In the genomic region with DNA sequence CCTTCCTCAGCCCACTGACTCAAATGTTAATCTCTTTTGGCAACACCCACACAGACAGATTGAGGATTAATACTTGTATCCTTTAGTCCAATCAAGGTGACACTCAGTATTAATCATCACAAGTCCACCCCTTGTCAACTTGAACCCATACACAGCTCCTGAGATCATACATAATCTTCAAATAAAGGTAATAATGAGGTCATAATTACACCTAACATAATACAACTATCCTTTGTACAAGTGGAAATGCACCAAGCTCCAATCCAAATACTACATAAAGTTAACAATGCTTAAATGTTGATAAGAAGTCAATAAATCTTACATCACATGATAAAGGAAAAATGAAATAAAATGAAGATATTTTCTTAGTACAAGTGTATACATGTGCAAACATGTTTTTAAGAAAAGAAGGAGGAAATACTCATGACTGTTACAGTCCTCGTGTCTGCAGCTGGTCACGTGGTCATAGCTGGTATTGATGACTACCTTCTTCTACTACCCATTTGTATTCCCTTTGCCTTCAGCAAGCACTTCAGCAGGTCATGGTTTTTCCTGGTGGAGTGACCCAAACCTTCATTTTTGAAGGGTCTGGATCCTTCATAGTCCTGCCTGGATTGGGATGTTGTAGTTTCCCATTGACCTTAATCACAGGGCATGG, we compare ENCODE assay signal across 12 cellular contexts. TPM values are rescaled to one million over a fixed set of nuclear protein-coding genes. Genes with fewer than 3 reads are reported as not detected.
DNase-seq lines count a peak whose midpoint lies in the region; ATAC-seq, FAIRE-seq and TF ChIP-seq lines count a peak whose summit lies in the region.
"Not testable (repeated sequence)": the region's sequence is repeated elsewhere in the genome, so short reads cannot be mapped to it uniquely, and the experiment has no call there.
"Had no signal": no experiment of that assay in that cellular context is flagged by ENCODE, and none has a peak within 500 bp of the region (broad histone marks: within the 10 kb centered on the region; RNA-seq: fewer than 3 reads in every experiment).

No MANE protein-coding gene starts in this region.

- not testable (repeated sequence) for H3K4me3 ChIP-seq in K562; bronchial epithelial cell (ENCODE audit: low read depth, low read length); HepG2 (replicated peaks in 1 of 3; ENCODE audit: insufficient read depth in 1 of 3, low read depth in 2 of 3, low read length in 3 of 3)

- TF ChIP-seq POLR2A in K562 (conservative IDR thresholded peaks at IDR 0.05); HepG2 (IDR thresholded peaks at IDR 0.05; ENCODE audit: insufficient read depth in 1 of 2, low read depth in 2 of 2, low read length in 2 of 2): not testable (repeated sequence)

- TF ChIP-seq RAD21 in K562 (CRISPR knock-in tag; conservative IDR thresholded peaks at IDR 0.05 in 1 of 2, IDR thresholded peaks at IDR 0.05 in 1 of 2); HepG2 (CRISPR knock-in tag; IDR thresholded peaks at IDR 0.05): not testable (repeated sequence)

- H3K4me3 Mint-ChIP-seq in stimulated activated effector memory CD8-positive, alpha-beta T cell treated with anti-CD3 and anti-CD28 coated beads, Interleukin-12 subunit alpha, Interleukin-12 subunit beta, amount 100 ng/mL, for 72 hours: not testable (repeated sequence)

- H3K9me3 Mint-ChIP-seq in stimulated activated effector memory CD8-positive, alpha-beta T cell treated with anti-CD3 and anti-CD28 coated beads, Interleukin-12 subunit alpha, Interleukin-12 subunit beta, amount 100 ng/mL, for 72 hours: not testable (repeated sequence)

- POLR2A ChIA-PET in K562 (lab: Yijun Ruan, JAX); HepG2 (lab: Yijun Ruan, JAX): not testable (repeated sequence)

- TF ChIP-seq EP300 in K562 (IDR thresholded peaks at IDR 0.05; ENCODE audit: low read length); HepG2 (IDR thresholded peaks at IDR 0.05; ENCODE audit: low read depth in 2 of 2, low read length in 2 of 2); HepG2 (CRISPR knock-in tag; IDR thresholded peaks at IDR 0.05; ENCODE audit: borderline replicate concordance): not testable (repeated sequence)

- intact Hi-C loops in K562 (cut with micrococcal nuclease); HepG2 (cut with micrococcal nuclease; ENCODE audit: unreplicated experiment): not testable (repeated sequence)

- peak overlapping the region; percentile 2 for H3K27ac Mint-ChIP-seq in stimulated activated effector memory CD8-positive, alpha-beta T cell treated with anti-CD3 and anti-CD28 coated beads, Interleukin-12 subunit alpha, Interleukin-12 subunit beta, amount 100 ng/mL, for 72 hours

- ATAC-seq in K562; HepG2; stimulated activated effector memory CD8-positive, alpha-beta T cell treated with anti-CD3 and anti-CD28 coated beads, Interleukin-12 subunit alpha, Interleukin-12 subunit beta, amount 100 ng/mL, for 72 hours: not testable (repeated sequence)

- in situ Hi-C loops in K562 (cut with MboI); HepG2 (cut with HindIII; ENCODE audit: extremely low pct_ligation_motif_present, low pct_unique_long_range_greater_than_20kb): not testable (repeated sequence)

- H3K79me2 ChIP-seq in K562 (ENCODE audit: control insufficient read depth, insufficient read depth, low read length); HepG2 (ENCODE audit: insufficient read depth, low read length): not testable (repeated sequence)

- H3K9ac ChIP-seq in K562 (ENCODE audit: insufficient read depth in 1 of 2, low read depth in 2 of 2, low read length in 2 of 2); HepG2 (ENCODE audit: insufficient read depth, low read depth, low read length): not testable (repeated sequence)

- CTCF ChIA-PET in K562 (lab: Yijun Ruan, JAX; ENCODE audit: low intra/inter-chr PET ratio); HepG2 (lab: Yijun Ruan, JAX; ENCODE audit: low intra/inter-chr PET ratio, low total read pairs): not testable (repeated sequence)

- not testable (repeated sequence) for H3K27ac ChIP-seq in K562 (ENCODE audit: extremely low read depth, low read depth, low read length); HepG2 (ENCODE audit: extremely low read length, insufficient read depth, low read length)
- peak overlapping the region; percentile 35 for H3K27ac ChIP-seq in epithelial cell of prostate

- H3K9me3 ChIP-seq in K562 (replicated peaks; ENCODE audit: control insufficient read depth, insufficient read depth, low read depth, low read length); HepG2 (ENCODE audit: low read length): not testable (repeated sequence)

- H3K27me3 ChIP-seq in K562 (ENCODE audit: control insufficient read depth in 2 of 2, insufficient read depth in 2 of 2, low read length in 2 of 2); bronchial epithelial cell (ENCODE audit: control insufficient read depth, insufficient read depth, low read length); HepG2 (ENCODE audit: control insufficient read depth in 1 of 2, insufficient read depth in 2 of 2, low read length in 2 of 2): not testable (repeated sequence)

- DNase-seq in NCI-H82 (lab: John Stamatoyannopoulos, UW) (peak; percentile 85), bronchial epithelial cell (ENCODE audit: low read depth) (peak; percentile 84), epithelial cell of prostate (ENCODE audit: low read depth, low spot score) (peak; percentile 27)
- not testable (repeated sequence) for DNase-seq in K562 (ENCODE audit: extremely low read depth in 1 of 4, low spot score in 3 of 4); HepG2 (ENCODE audit: low spot score); stimulated activated effector memory CD8-positive, alpha-beta T cell treated with anti-CD3 and anti-CD28 coated beads, Interleukin-12 subunit alpha, Interleukin-12 subunit beta, amount 100 ng/mL, for 72 hours (ENCODE audit: low spot score in 2 of 2)

- H3K4me1 ChIP-seq in K562 (replicated peaks in 1 of 2; ENCODE audit: control insufficient read depth in 2 of 2, insufficient read depth in 2 of 2, low read length in 2 of 2); HepG2 (ENCODE audit: insufficient read depth, low read length): not testable (repeated sequence)

- H2AFZ ChIP-seq in K562 (ENCODE audit: low read depth, low read length); HepG2 (ENCODE audit: low read length): not testable (repeated sequence)

- not testable (repeated sequence) for H3K36me3 Mint-ChIP-seq in stimulated activated effector memory CD8-positive, alpha-beta T cell treated with anti-CD3 and anti-CD28 coated beads, Interleukin-12 subunit alpha, Interleukin-12 subunit beta, amount 100 ng/mL, for 72 hours

- peaks cover 22% of the 10 kb centered on the region for H3K4me1 Mint-ChIP-seq in stimulated activated effector memory CD8-positive, alpha-beta T cell treated with anti-CD3 and anti-CD28 coated beads, Interleukin-12 subunit alpha, Interleukin-12 subunit beta, amount 100 ng/mL, for 72 hours

- H3K36me3 ChIP-seq in K562 (ENCODE audit: control insufficient read depth, insufficient read depth, low read length); bronchial epithelial cell (ENCODE audit: control insufficient read depth, insufficient read depth, low read length); HepG2 (replicated peaks in 1 of 2; ENCODE audit: control insufficient read depth in 1 of 2, insufficient read depth in 2 of 2, low read length in 2 of 2): not testable (repeated sequence)

- not testable (repeated sequence) for H3K9me1 ChIP-seq in K562 (ENCODE audit: control insufficient read depth, insufficient read depth, low read length)

- BruUV-seq in K562 (replicated peaks; lab: Mats Ljungman, UMichigan); HepG2 (replicated peaks; lab: Mats Ljungman, UMichigan): not testable (repeated sequence)

- peak; percentile 13 for FAIRE-seq in TTC549 (lab: Jason Lieb, UNC)
- not testable (repeated sequence) for FAIRE-seq in K562 (lab: Jason Lieb, UNC); bronchial epithelial cell (lab: Jason Lieb, UNC); HepG2 (lab: Jason Lieb, UNC)

- WGBS in K562 (ENCODE audit: insufficient coverage, low coverage, missing lambda C conversion rate): 3% methylated on average over 2 of the region's 2 CpGs
- WGBS in HepG2 (ENCODE audit: low lambda C conversion rate): 3% methylated on average over 2 of the region's 2 CpGs

- not testable (repeated sequence) for H3K4me2 ChIP-seq in K562 (ENCODE audit: insufficient read depth, low read length); HepG2 (ENCODE audit: low read depth, low read length)

- TF ChIP-seq CTCF in K562 (IDR thresholded peaks at IDR 0.05 in 2 of 3, conservative IDR thresholded peaks at IDR 0.05 in 1 of 3; ENCODE audit: insufficient read depth in 2 of 3, low read depth in 1 of 3, low read length in 3 of 3); bronchial epithelial cell (IDR thresholded peaks at IDR 0.05; ENCODE audit: insufficient read depth, low read length, severe bottlenecking); HepG2 (CRISPR knock-in tag; IDR thresholded peaks at IDR 0.05): not testable (repeated sequence)

- not testable (repeated sequence) for H4K20me1 ChIP-seq in K562 (replicated peaks; ENCODE audit: control insufficient read depth, insufficient read depth, low read length); HepG2 (ENCODE audit: insufficient read depth, low read length)

RNA-seq across cellular contexts. Expression of gene FASLG, which starts 29.7 kb away (rescaled TPM):
- not detected in 2 replicates for total RNA-seq in K562 (2011; cell fraction: chromatin; rRNA removed; ENCODE audit: low replicate concordance)
- total RNA-seq in K562 (2011; cell fraction: nucleolus; rRNA removed): not detected in 2 replicates
- not detected in 2 replicates for total RNA-seq in K562 (2011; cell fraction: nucleoplasm; rRNA removed)
- total RNA-seq in K562 (2014; rRNA removed): not detected in 2 replicates
- total RNA-seq in K562 (2014; rRNA removed; fragmentation: Illumina TruSeq; extraction: Trizol): not detected in 2 replicates
- total RNA-seq in K562 (2015; rRNA removed; fragmentation: Illumina TruSeq; extraction: Trizol): not detected in 2 replicates
- total RNA-seq in K562 (2021): not detected in 2 replicates
- 0.05 TPM in 1 of 2 replicates, not detected in the other for polyA plus RNA-seq in K562 (2011; rRNA removed)
- not detected in 2 replicates for polyA plus RNA-seq in K562 (2011; cell fraction: cytosol; rRNA removed)
- polyA plus RNA-seq in K562 (2011; cell fraction: nucleus; rRNA removed): not detected in 2 replicates
- polyA plus RNA-seq in K562 (2012): 0.04 TPM in 1 of 2 replicates, not detected in the other
- polyA plus RNA-seq in K562 (2014; fragmentation: Illumina TruSeq; extraction: Trizol): not detected in 2 replicates
- polyA plus RNA-seq in K562 (2014; fragmentation: Nextera tagmentation; extraction: Ambion mirVana): not detected
- polyA plus RNA-seq in K562 (2014; rRNA removed): not detected in 2 replicates
- polyA minus RNA-seq in K562 (2011; rRNA and poly(A)+ RNA removed): not detected in 2 replicates
- polyA minus RNA-seq in K562 (2011; cell fraction: cytosol; rRNA and poly(A)+ RNA removed): not detected in 2 replicates
- polyA minus RNA-seq in K562 (2011; cell fraction: nucleus; rRNA and poly(A)+ RNA removed): not detected in 2 replicates
- not detected in 2 replicates for total RNA-seq in bronchial epithelial cell
- total RNA-seq in HepG2 (2016; rRNA removed; fragmentation: Illumina TruSeq; extraction: Trizol): not detected in 2 replicates
- total RNA-seq in HepG2 (2016; cell fraction: cytosol; rRNA removed; fragmentation: Illumina TruSeq; extraction: Trizol; ENCODE audit: low read depth): not detected in 2 replicates
- not detected in 2 replicates for total RNA-seq in HepG2 (2016; cell fraction: insoluble cytoplasmic fraction; rRNA removed; fragmentation: Illumina TruSeq; extraction: Trizol)
- not detected in 2 replicates for total RNA-seq in HepG2 (2016; cell fraction: membrane; rRNA removed; fragmentation: Illumina TruSeq; extraction: Trizol)
- not detected in 2 replicates for total RNA-seq in HepG2 (2016; cell fraction: nucleus; rRNA removed; fragmentation: Illumina TruSeq; extraction: Trizol)
- polyA plus RNA-seq in HepG2 (2011; rRNA removed): 0.08 TPM in 1 of 2 replicates, not detected in the other
- polyA plus RNA-seq in HepG2 (2011; cell fraction: cytosol; rRNA removed): not detected in 2 replicates
- not detected in 2 replicates for polyA plus RNA-seq in HepG2 (2011; cell fraction: nucleus; rRNA removed)
- polyA plus RNA-seq in HepG2 (2012): not detected in 2 replicates
- polyA plus RNA-seq in HepG2 (2016; cell fraction: cytosol; fragmentation: Illumina TruSeq; extraction: Trizol; ENCODE audit: low read depth): not detected in 2 replicates
- not detected in 2 replicates for polyA plus RNA-seq in HepG2 (2016; cell fraction: insoluble cytoplasmic fraction; fragmentation: Illumina TruSeq; extraction: Trizol; ENCODE audit: low read depth)
- not detected in 2 replicates for polyA plus RNA-seq in HepG2 (2016; cell fraction: membrane; fragmentation: Illumina TruSeq; extraction: Trizol; ENCODE audit: low read depth)
- polyA plus RNA-seq in HepG2 (2016; cell fraction: nucleus; fragmentation: Illumina TruSeq; extraction: Trizol; ENCODE audit: insufficient read depth, low read depth): not detected in 2 replicates
- polyA minus RNA-seq in HepG2 (2011; rRNA and poly(A)+ RNA removed; ENCODE audit: low replicate concordance): not detected in 2 replicates
- not detected in 2 replicates for polyA minus RNA-seq in HepG2 (2011; cell fraction: cytosol; rRNA and poly(A)+ RNA removed)
- not detected in 2 replicates for polyA minus RNA-seq in HepG2 (2011; cell fraction: nucleus; rRNA and poly(A)+ RNA removed)
- total RNA-seq: A673, Daoy, G401 had no signal
- polyA plus RNA-seq: AG04450, CD14-positive monocyte had no signal
